19 cellular contexts compared by ENCODE assay signal in genomic region chr1:9785406-9785805, GRCh38. TPM values are rescaled to one million over a fixed set of nuclear protein-coding genes. Genes with fewer than 3 reads are reported as not detected.
DNase-seq lines count a peak whose midpoint lies in the region; ATAC-seq and TF ChIP-seq lines count a peak whose summit lies in the region.
"Had no signal": no experiment of that assay in that cellular context is flagged by ENCODE, and none has a peak within 500 bp of the region (broad histone marks: within the 10 kb centered on the region; RNA-seq: fewer than 3 reads in every experiment).

No MANE protein-coding gene starts in this region.

- H3K4me3 ChIP-seq in BLaER1 treated with 17β-estradiol and CSF1 and Interleukin-3, amounts not matched to agents 10 nM and 100 nM, result no peak overlapping the region
- no peak overlapping the region for H3K4me3 ChIP-seq in Karpas-422 (ENCODE audit: low read length)
- H3K4me3 ChIP-seq: A549 had no signal

- H3K4me1 Mint-ChIP-seq in chondrocyte (ENCODE audit: low read depth) (peaks cover 10% of the 10 kb centered on the region), mesothelial cell of epicardium (no peaks in the 10 kb centered on the region)

- H2AFZ ChIP-seq in Karpas-422 (ENCODE audit: low read length), result no peak overlapping the region

- peak overlapping the region in 2 of 11 experiments; percentile 11 to 33; a peak in 4 of 22 replicates for H3K27ac ChIP-seq in BLaER1 treated with 17β-estradiol and CSF1 and Interleukin-3, amounts not matched to agents 10 nM and 100 nM
- peak overlapping the region; percentile 97 for H3K27ac ChIP-seq in Karpas-422 (ENCODE audit: low read length)
- H3K27ac ChIP-seq: A549 had no signal

- no peaks in the 10 kb centered on the region for H3K9me2 ChIP-seq in Karpas-422 (replicated peaks; ENCODE audit: insufficient read depth, low read length)

- H3K27me3 Mint-ChIP-seq in chondrocyte (ENCODE audit: low read depth) (no peaks in the 10 kb centered on the region), mesothelial cell of epicardium (ENCODE audit: low read depth) (no peaks in the 10 kb centered on the region)
- H3K27me3 Mint-ChIP-seq: CD4-positive, CD25-positive, alpha-beta regulatory T cell; IgD-negative memory B cell had no signal

- no peaks in the 10 kb centered on the region for H3K27me3 ChIP-seq in BLaER1 treated with 17β-estradiol and CSF1 and Interleukin-3, amounts not matched to agents 10 nM and 100 nM
- H3K27me3 ChIP-seq in Karpas-422 (ENCODE audit: low read length), result no peaks in the 10 kb centered on the region

- H3K4me1 ChIP-seq in BLaER1 treated with 17β-estradiol and CSF1 and Interleukin-3, amounts not matched to agents 10 nM and 100 nM, result peaks cover 24 to 67% (median 54%) of the 10 kb centered on the region in 10 experiments
- H3K4me1 ChIP-seq in Karpas-422 (ENCODE audit: low read length), result peaks cover 79% of the 10 kb centered on the region

- H3K9me3 Mint-ChIP-seq in chondrocyte (ENCODE audit: low read depth) (no peaks in the 10 kb centered on the region), mesothelial cell of epicardium (peaks cover 5% of the 10 kb centered on the region)
- H3K9me3 Mint-ChIP-seq: IgD-negative memory B cell had no signal

- no peaks in the 10 kb centered on the region for H3K36me3 Mint-ChIP-seq in chondrocyte (ENCODE audit: low read depth)
- H3K36me3 Mint-ChIP-seq in mesothelial cell of epicardium, result no peaks in the 10 kb centered on the region

- H3K9me3 ChIP-seq in BLaER1 treated with 17β-estradiol and CSF1 and Interleukin-3, amounts not matched to agents 10 nM and 100 nM (replicated peaks in 1 of 11), result peaks cover 0 to 20% (median 3%) of the 10 kb centered on the region in 11 experiments; a peak in 11 of 22 replicates
- no peaks in the 10 kb centered on the region for H3K9me3 ChIP-seq in Karpas-422 (ENCODE audit: low read length)
- H3K9me3 ChIP-seq: A549 had no signal

- no peak for ATAC-seq in HG03108 (IDR thresholded peaks at IDR 0.05; ENCODE audit: unreplicated experiment)
- ATAC-seq: Panc1 had no signal

- H3K79me2 ChIP-seq in Karpas-422 (ENCODE audit: low read length), result peaks cover 93% of the 10 kb centered on the region

- H3K27ac Mint-ChIP-seq in chondrocyte (ENCODE audit: unreplicated experiment) (peak overlapping the region; percentile 37), mesothelial cell of epicardium (peak overlapping the region; percentile 4)

- peak overlapping the region in 10 of 11 experiments; percentile 13 to 90 (median 76); a peak in 16 of 22 replicates for H3K4me2 ChIP-seq in BLaER1 treated with 17β-estradiol and CSF1 and Interleukin-3, amounts not matched to agents 10 nM and 100 nM
- peak overlapping the region; percentile 16 for H3K4me2 ChIP-seq in Karpas-422 (ENCODE audit: low read depth, low read length, poor library complexity, severe bottlenecking)
- H3K4me2 ChIP-seq: A549 had no signal

- H4K20me1 ChIP-seq in BLaER1 treated with 17β-estradiol and CSF1 and Interleukin-3, amounts not matched to agents 10 nM and 100 nM, result peaks cover 18 to 73% (median 55%) of the 10 kb centered on the region in 11 experiments; a peak in 20 of 22 replicates
- peaks cover 6% of the 10 kb centered on the region; the same call in 1 of the 2 replicates for H4K20me1 ChIP-seq in Karpas-422 (ENCODE audit: insufficient read depth, low read depth, low read length)

- H3K4me3 Mint-ChIP-seq in chondrocyte (ENCODE audit: unreplicated experiment) (no peak overlapping the region), mesothelial cell of epicardium (no peak overlapping the region)

- TF ChIP-seq CTCF in chondrocyte (IDR thresholded peaks at IDR 0.05) (no peak), mesothelial cell of epicardium (IDR thresholded peaks at IDR 0.05; ENCODE audit: unreplicated experiment) (no peak)

- no peak for DNase-seq in Karpas-422
- no peak for DNase-seq in chondrocyte (ENCODE audit: low spot score)
- DNase-seq in mesothelial cell of epicardium (ENCODE audit: low spot score in 2 of 2, unreplicated experiment in 2 of 2), result no peak
- no peak for DNase-seq in stimulated activated CD4-positive, alpha-beta T cell treated with anti-CD3 and anti-CD28 coated beads, Interleukin-1b, Interleukin-23, amount 100 ng/mL, for 48 hours
- no peak for DNase-seq in MV-4-11 (lab: John Stamatoyannopoulos, UW)
- DNase-seq in NCI-H128 (lab: John Stamatoyannopoulos, UW; ENCODE audit: unreplicated experiment), result no peak
- DNase-seq: CD4-positive, CD25-positive, alpha-beta regulatory T cell; DMS53; GDM1; GOT3; NCI-H146; NCI-H345; NCI-H526 treated with DMSO at 0.1 percent for 48 hours; SHP77 treated with DMSO at 0.1 percent for 48 hours had no signal

- H3K36me3 ChIP-seq in BLaER1 treated with 17β-estradiol and CSF1 and Interleukin-3, amounts not matched to agents 10 nM and 100 nM, result peaks cover 0 to 7% (median 0%) of the 10 kb centered on the region in 11 experiments; a peak in 2 of 22 replicates
- H3K36me3 ChIP-seq in Karpas-422 (ENCODE audit: insufficient read depth, low read length), result peaks cover 4% of the 10 kb centered on the region; the same call in 1 of the 2 replicates

- peak overlapping the region in 4 of 11 experiments; percentile 2 to 67 (median 19); a peak in 6 of 22 replicates for H3K9ac ChIP-seq in BLaER1 treated with 17β-estradiol and CSF1 and Interleukin-3, amounts not matched to agents 10 nM and 100 nM
- H3K9ac ChIP-seq in Karpas-422 (ENCODE audit: low read length), result 0 out of 2 replicates have a peak overlapping the region, but pooled peaks have one; percentile 24

RNA-seq across cellular contexts. Expression of gene CLSTN1, which starts 38.4 kb away (rescaled TPM):
- 52.0 and 77.7 TPM in 2 replicates for total RNA-seq in Karpas-422 (2014; rRNA removed; shearing (Covaris generic); ENCODE audit: low replicate concordance)
- total RNA-seq in chondrocyte (125 to 139 TPM (median 126 TPM) in 3 replicates), mesothelial cell of epicardium (125 to 127 TPM (median 127 TPM) in 3 replicates)
